In the genomic region with DNA sequence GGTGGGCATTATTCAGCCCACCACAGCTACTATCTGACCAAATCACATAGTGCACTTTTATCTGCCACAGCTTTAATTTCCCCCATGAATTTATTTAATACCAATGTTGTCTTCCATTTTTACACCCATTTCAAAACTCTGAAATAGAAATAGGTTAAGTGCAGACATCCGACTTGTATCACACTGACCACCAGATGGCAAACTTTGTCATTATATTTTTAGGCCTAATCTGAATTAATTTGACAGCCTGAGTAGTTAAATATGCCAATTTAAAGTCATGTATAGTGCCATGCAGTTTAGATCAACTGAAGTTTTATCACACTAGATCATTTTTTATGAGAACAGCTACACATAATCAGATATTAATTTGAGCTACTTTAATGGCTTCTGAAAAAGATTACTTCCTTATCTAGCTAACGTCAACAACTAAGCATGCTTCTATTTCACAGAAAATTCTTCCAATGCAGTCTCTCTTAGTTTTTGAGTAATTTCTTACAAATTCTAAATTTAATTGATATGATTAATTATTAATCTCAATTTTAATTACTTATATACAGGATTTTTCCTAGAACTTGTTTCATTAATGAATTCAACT, we compare ENCODE assay signal across 8 cellular contexts.
DNase-seq lines count a peak whose midpoint lies in the region; ATAC-seq, FAIRE-seq and TF ChIP-seq lines count a peak whose summit lies in the region.

No MANE protein-coding gene starts in this region.

- no peak overlapping the region for H3K18ac ChIP-seq in mesenchymal stem cell (ENCODE audit: low read depth in 1 of 2, low read length in 2 of 2)

- H3K9me3 Mint-ChIP-seq in astrocyte (ENCODE audit: unreplicated experiment) (no peaks in the 10 kb centered on the region), natural killer cell (peaks cover 6 to 10% of the 10 kb centered on the region in 2 donors)

- H3K36me3 ChIP-seq in astrocyte (ENCODE audit: insufficient read depth, low read length) (no peaks in the 10 kb centered on the region), mesenchymal stem cell (ENCODE audit: control insufficient read depth in 1 of 2, insufficient read depth in 2 of 2, low read depth in 1 of 2, low read length in 2 of 2) (no peaks in the 10 kb centered on the region)

- no peak overlapping the region for H3K14ac ChIP-seq in mesenchymal stem cell (ENCODE audit: low read length in 2 of 2)

- H2BK12ac ChIP-seq in mesenchymal stem cell (ENCODE audit: low read length in 2 of 2), result no peak overlapping the region

- H4K20me1 ChIP-seq in astrocyte (ENCODE audit: insufficient read depth, low read length), result no peaks in the 10 kb centered on the region

- no peak overlapping the region for H3K4me3 Mint-ChIP-seq in astrocyte (ENCODE audit: unreplicated experiment)
- H3K4me3 Mint-ChIP-seq in natural killer cell, result no peak overlapping the region

- ATAC-seq in HG02852 (IDR thresholded peaks at IDR 0.05; ENCODE audit: unreplicated experiment) (no peak), HG02981 (IDR thresholded peaks at IDR 0.05; ENCODE audit: unreplicated experiment) (no peak), natural killer cell (no peak)

- H3K27ac Mint-ChIP-seq in astrocyte (ENCODE audit: unreplicated experiment) (no peak overlapping the region), natural killer cell (no peak overlapping the region)

- H3K79me1 ChIP-seq in mesenchymal stem cell (replicated peaks; ENCODE audit: low read length, poor library complexity, severe bottlenecking), result no peaks in the 10 kb centered on the region

- H3K4me3 ChIP-seq in astrocyte (ENCODE audit: insufficient read depth, low read depth, low read length), result no peak overlapping the region
- H3K4me3 ChIP-seq in mesenchymal stem cell (ENCODE audit: insufficient read depth in 1 of 2, low read depth in 1 of 2, low read length in 2 of 2), result no peak overlapping the region

- no peak overlapping the region for H3K27ac ChIP-seq in astrocyte (ENCODE audit: low read depth, low read length)
- H3K27ac ChIP-seq in mesenchymal stem cell (ENCODE audit: low read length, poor library complexity, severe bottlenecking), result no peak overlapping the region

- H3K9me3 ChIP-seq in astrocyte (ENCODE audit: insufficient read depth, low read depth, low read length) (no peaks in the 10 kb centered on the region), mesenchymal stem cell (ENCODE audit: control insufficient read depth, low read length) (no peaks in the 10 kb centered on the region)

- H3K23ac ChIP-seq in mesenchymal stem cell (ENCODE audit: low read length in 2 of 2), result no peak overlapping the region

- no peak overlapping the region for H2BK120ac ChIP-seq in mesenchymal stem cell (ENCODE audit: low read depth, low read length)

- H3K9ac ChIP-seq in astrocyte (ENCODE audit: low read length), result no peak overlapping the region
- H3K9ac ChIP-seq in mesenchymal stem cell (ENCODE audit: low read length), result no peak overlapping the region

- H3K4me1 ChIP-seq in astrocyte (ENCODE audit: insufficient read depth, low read length), result no peaks in the 10 kb centered on the region
- H3K4me1 ChIP-seq in mesenchymal stem cell (ENCODE audit: control insufficient read depth, insufficient read depth, low read depth, low read length), result no peaks in the 10 kb centered on the region

- H4K8ac ChIP-seq in mesenchymal stem cell (ENCODE audit: low read length), result no peak overlapping the region

- no peaks in the 10 kb centered on the region for H3K79me2 ChIP-seq in astrocyte (ENCODE audit: insufficient read depth, low read length)

- H3K27me3 ChIP-seq in astrocyte (ENCODE audit: insufficient read depth, low read length), result no peaks in the 10 kb centered on the region
- no peaks in the 10 kb centered on the region for H3K27me3 ChIP-seq in mesenchymal stem cell (ENCODE audit: control insufficient read depth in 1 of 2, insufficient read depth in 1 of 2, low read length in 2 of 2)

- H3K36me3 Mint-ChIP-seq in astrocyte (ENCODE audit: low read depth, unreplicated experiment) (no peaks in the 10 kb centered on the region), natural killer cell (no peaks in the 10 kb centered on the region)

- no peak overlapping the region for H2BK5ac ChIP-seq in mesenchymal stem cell (ENCODE audit: low read depth, low read length, poor library complexity, severe bottlenecking)

- H3K27me3 Mint-ChIP-seq in astrocyte (ENCODE audit: low read depth, unreplicated experiment) (no peaks in the 10 kb centered on the region), natural killer cell (ENCODE audit: low read depth in 2 of 2) (no peaks in the 10 kb centered on the region)

- no peak overlapping the region for H2AK5ac ChIP-seq in mesenchymal stem cell (ENCODE audit: low read length, severe bottlenecking)

- H3K4me1 Mint-ChIP-seq in astrocyte (ENCODE audit: low read depth, unreplicated experiment) (no peaks in the 10 kb centered on the region), natural killer cell (no peaks in the 10 kb centered on the region)

- H4K91ac ChIP-seq in mesenchymal stem cell (ENCODE audit: low read length), result no peak overlapping the region

- H2AFZ ChIP-seq in astrocyte (ENCODE audit: low read depth, low read length), result no peak overlapping the region
- no peak overlapping the region for H2AFZ ChIP-seq in mesenchymal stem cell (ENCODE audit: low read depth, low read length)

- H2BK15ac ChIP-seq in mesenchymal stem cell (ENCODE audit: low read depth, poor library complexity, severe bottlenecking), result no peak overlapping the region

- intact Hi-C loops in natural killer cell (cut with micrococcal nuclease), result no loop called here

- no peak overlapping the region for H3K4me2 ChIP-seq in astrocyte (ENCODE audit: low read length)
- no peak overlapping the region for H3K4me2 ChIP-seq in mesenchymal stem cell (ENCODE audit: low read length, poor library complexity, severe bottlenecking)

- DNase-seq in DMS53 (lab: John Stamatoyannopoulos, UW) (peak; percentile 56), HT1080 (ENCODE audit: low read depth) (peak; percentile 15), astrocyte (ENCODE audit: low read depth) (peak; percentile 12), mesenchymal stem cell (peak; percentile 50), GM19238 (ENCODE audit: insufficient read length, low spot score) (no peak), natural killer cell (no peak)

- H3K4ac ChIP-seq in mesenchymal stem cell (ENCODE audit: low read depth in 1 of 2, low read length in 2 of 2), result no peak overlapping the region

- 100% methylated on average over 1 of the region's 2 CpGs for whole genome bisulfite sequencing in mesenchymal stem cell

- peak; percentile 50 for FAIRE-seq in astrocyte (lab: Jason Lieb, UNC)

- peak; percentile 65 for TF ChIP-seq CTCF in astrocyte (IDR thresholded peaks at IDR 0.05; ENCODE audit: insufficient read depth, low read depth, low read length)
- no peak for TF ChIP-seq CTCF in natural killer cell (IDR thresholded peaks at IDR 0.05)

Comparison
In these comparisons a context has a peak if more than half of its experiments do, and no peak if none do; other contexts are left out.
1. DNase-seq: peak in DMS53 (single experiment), HT1080 (single experiment), astrocyte (single experiment) and mesenchymal stem cell (single experiment); none in GM19238 (single experiment) and natural killer cell (single experiment).